ENCODE assay signal across 12 cellular contexts in genomic region chr15:25527118-25527517, GRCh38.
"Had no signal": no experiment of that assay in that cellular context is flagged by ENCODE, and none has a peak within 500 bp of the region (broad histone marks: within the 10 kb centered on the region; RNA-seq: fewer than 3 reads in every experiment).

No MANE protein-coding gene starts in this region.

- H3K27ac ChIP-seq: right atrium auricular region, skin epidermis, stomach, testis, upper lobe of right lung had no signal

- ATAC-seq: esophagus mucosa; natural killer cell treated with Interleukin-12 subunit alpha and Interleukin-12 subunit beta and Interleukin-15 and Interleukin-18, amount 100 ng/mL, for 72 hours; upper lobe of right lung had no signal

- H3K9me3 ChIP-seq: testis, upper lobe of right lung had no signal

- H3K36me3 ChIP-seq: right atrium auricular region, stomach, upper lobe of right lung had no signal

- DNase-seq: activated B cell treated with CpG ODN at 0.5 μM for 24 hours; activated CD4-positive, alpha-beta T cell treated with anti-CD3 and anti-CD28 coated beads, Interleukin-2, amount 10 ng/mL, durations not matched to agents 24 days and 14 days; glutamatergic neuron; mesendoderm; posterior cingulate gyrus; stomach; testis; upper lobe of right lung had no signal

- H3K4me1 ChIP-seq: right atrium auricular region, stomach, testis, upper lobe of right lung had no signal

- H3K27me3 ChIP-seq: right atrium auricular region, stomach, testis, upper lobe of right lung had no signal

- H3K4me3 ChIP-seq: right atrium auricular region, skin epidermis, stomach, testis, upper lobe of right lung had no signal
